Comparison of ENCODE assay signal across 17 cellular contexts in the genomic region with DNA sequence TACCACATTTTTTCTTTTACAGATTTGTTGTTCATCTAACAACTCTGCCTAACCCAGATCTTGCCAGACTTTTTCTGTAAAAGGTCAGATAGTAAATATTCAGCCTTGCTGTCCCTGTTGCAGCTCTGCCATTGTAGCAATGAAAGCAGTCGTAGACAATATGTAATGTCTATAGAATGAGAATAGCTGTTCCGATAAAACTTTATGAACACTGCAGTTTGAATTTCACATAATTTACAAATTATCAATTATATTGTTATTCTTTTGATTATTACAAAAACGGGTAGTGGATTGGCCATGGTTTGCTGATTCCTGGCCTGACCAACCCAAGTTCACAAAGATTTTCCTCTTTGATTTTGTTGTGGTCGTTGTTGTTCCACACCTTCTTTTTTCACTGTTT. TPM values are rescaled to one million over a fixed set of nuclear protein-coding genes. Genes with fewer than 3 reads are reported as not detected.
DNase-seq lines count a peak whose midpoint lies in the region; ATAC-seq and TF ChIP-seq lines count a peak whose summit lies in the region.
"Had no signal": no experiment of that assay in that cellular context is flagged by ENCODE, and none has a peak within 500 bp of the region (broad histone marks: within the 10 kb centered on the region; RNA-seq: fewer than 3 reads in every experiment).

No MANE protein-coding gene starts in this region.

- TF ChIP-seq CTCF in DND-41 (IDR thresholded peaks at IDR 0.05; ENCODE audit: borderline replicate concordance, extremely low read depth, low read length, poor library complexity, severe bottlenecking) (no peak), natural killer cell (IDR thresholded peaks at IDR 0.05) (no peak), stomach (IDR thresholded peaks at IDR 0.05) (no peak), endothelial cell (IDR thresholded peaks at IDR 0.05; ENCODE audit: unreplicated experiment) (no peak)

- 74 to 87% (median 82%) methylated on average over 4 of the region's 4 CpGs for WGBS in stomach, 5 donors

- H3K27me3 Mint-ChIP-seq in T-helper 1 cell treated with Interleukin-12 subunit alpha and Interleukin-12 subunit beta and Interleukin-4 antibody, amounts not matched to agents 30 μg/mL and 1 μg/mL, for 36 hours (ENCODE audit: low read depth) = no peaks in the 10 kb centered on the region
- H3K27me3 Mint-ChIP-seq in activated naive CD8-positive, alpha-beta T cell treated with anti-CD3 and anti-CD28 coated beads, Interleukin-2, amount 50 U/mL, for 24 hours = no peaks in the 10 kb centered on the region
- H3K27me3 Mint-ChIP-seq in natural killer cell (ENCODE audit: low read depth in 2 of 2) = no peaks in the 10 kb centered on the region
- no peaks in the 10 kb centered on the region for H3K27me3 Mint-ChIP-seq in endothelial cell (ENCODE audit: unreplicated experiment)

- H3K4me1 ChIP-seq in DND-41 (ENCODE audit: insufficient read depth, low read length) = peaks cover 42% of the 10 kb centered on the region
- peaks cover 7 to 54% (median 29%) of the 10 kb centered on the region in 4 donors for H3K4me1 ChIP-seq in stomach
- H3K4me1 ChIP-seq: SJCRH30 had no signal

- H3K36me3 Mint-ChIP-seq in T-helper 1 cell treated with Interleukin-12 subunit alpha and Interleukin-12 subunit beta and Interleukin-4 antibody, amounts not matched to agents 30 μg/mL and 1 μg/mL, for 36 hours (ENCODE audit: low read depth) = peaks cover 15% of the 10 kb centered on the region
- H3K36me3 Mint-ChIP-seq in activated naive CD8-positive, alpha-beta T cell treated with anti-CD3 and anti-CD28 coated beads, Interleukin-2, amount 50 U/mL, for 24 hours (ENCODE audit: low read depth) = peaks cover 5% of the 10 kb centered on the region
- H3K36me3 Mint-ChIP-seq in natural killer cell (no peaks in the 10 kb centered on the region), endothelial cell (ENCODE audit: low read depth, unreplicated experiment) (no peaks in the 10 kb centered on the region)

- H3K27me3 ChIP-seq in DND-41 (ENCODE audit: insufficient read depth, low read length, poor library complexity) (no peaks in the 10 kb centered on the region), stomach (no peaks in the 10 kb centered on the region)
- H3K27me3 ChIP-seq: SJCRH30 had no signal

- H3K9me3 Mint-ChIP-seq in T-helper 1 cell treated with Interleukin-12 subunit alpha and Interleukin-12 subunit beta and Interleukin-4 antibody, amounts not matched to agents 30 μg/mL and 1 μg/mL, for 36 hours = no peaks in the 10 kb centered on the region
- H3K9me3 Mint-ChIP-seq in activated naive CD8-positive, alpha-beta T cell treated with anti-CD3 and anti-CD28 coated beads, Interleukin-2, amount 50 U/mL, for 24 hours = no peaks in the 10 kb centered on the region
- H3K9me3 Mint-ChIP-seq in natural killer cell (no peaks in the 10 kb centered on the region), endothelial cell (ENCODE audit: unreplicated experiment) (no peaks in the 10 kb centered on the region)

- no peak for TF ChIP-seq POLR2A in stomach (IDR thresholded peaks at IDR 0.05)

- H3K4me1 Mint-ChIP-seq in T-helper 1 cell treated with Interleukin-12 subunit alpha and Interleukin-12 subunit beta and Interleukin-4 antibody, amounts not matched to agents 30 μg/mL and 1 μg/mL, for 36 hours (ENCODE audit: low read depth) = peaks cover 26% of the 10 kb centered on the region
- peaks cover 44% of the 10 kb centered on the region for H3K4me1 Mint-ChIP-seq in activated naive CD8-positive, alpha-beta T cell treated with anti-CD3 and anti-CD28 coated beads, Interleukin-2, amount 50 U/mL, for 24 hours
- H3K4me1 Mint-ChIP-seq in natural killer cell (peaks cover 51 to 54% of the 10 kb centered on the region in 2 donors), endothelial cell (ENCODE audit: unreplicated experiment) (peaks cover 6% of the 10 kb centered on the region)

- H3K9me3 ChIP-seq in DND-41 (ENCODE audit: insufficient read depth, low read length, severe bottlenecking) (no peaks in the 10 kb centered on the region), stomach (no peaks in the 10 kb centered on the region)
- H3K9me3 ChIP-seq: SJCRH30 had no signal

- peaks cover 78% of the 10 kb centered on the region for H3K79me2 ChIP-seq in DND-41 (ENCODE audit: insufficient read depth, low read length)

- peak overlapping the region; percentile 88 for H3K4me3 Mint-ChIP-seq in T-helper 1 cell treated with Interleukin-12 subunit alpha and Interleukin-12 subunit beta and Interleukin-4 antibody, amounts not matched to agents 30 μg/mL and 1 μg/mL, for 36 hours
- peak overlapping the region; percentile 88 for H3K4me3 Mint-ChIP-seq in activated naive CD8-positive, alpha-beta T cell treated with anti-CD3 and anti-CD28 coated beads, Interleukin-2, amount 50 U/mL, for 24 hours
- peak overlapping the region; percentile 95 for H3K4me3 Mint-ChIP-seq in natural killer cell
- H3K4me3 Mint-ChIP-seq in endothelial cell (ENCODE audit: unreplicated experiment) = no peak overlapping the region

- DNase-seq in T-helper 1 cell = no peak
- DNase-seq in DND-41 = no peak
- DNase-seq in activated naive CD8-positive, alpha-beta T cell treated with anti-CD3 and anti-CD28 coated beads, Interleukin-2, amount 50 U/mL, for 24 hours = no peak
- DNase-seq in natural killer cell = no peak
- DNase-seq in stomach = no peak
- no peak for DNase-seq in endothelial cell (ENCODE audit: low spot score)
- DNase-seq: effector memory CD4-positive, alpha-beta T cell; EL; NCI-H2081; NCI-H524 treated with DMSO at 0.1 percent for 48 hours; SJCRH30; trophoblast cell had no signal

- peak overlapping the region; percentile 5 for H3K27ac Mint-ChIP-seq in T-helper 1 cell treated with Interleukin-12 subunit alpha and Interleukin-12 subunit beta and Interleukin-4 antibody, amounts not matched to agents 30 μg/mL and 1 μg/mL, for 36 hours
- no peak overlapping the region for H3K27ac Mint-ChIP-seq in activated naive CD8-positive, alpha-beta T cell treated with anti-CD3 and anti-CD28 coated beads, Interleukin-2, amount 50 U/mL, for 24 hours
- H3K27ac Mint-ChIP-seq in natural killer cell (peak overlapping the region; percentile 89 to 91), endothelial cell (ENCODE audit: unreplicated experiment) (no peak overlapping the region)

- peak overlapping the region in 1 of 2 experiments; percentile 76; a peak in 1 of 4 replicates for H3K4me3 ChIP-seq in DND-41 (ENCODE audit: low read depth in 1 of 2, low read length in 2 of 2)
- no peak overlapping the region for H3K4me3 ChIP-seq in stomach
- H3K4me3 ChIP-seq: SJCRH30, smooth muscle cell had no signal

- H3K27ac ChIP-seq in DND-41 (ENCODE audit: low read length) = no peak overlapping the region
- H3K27ac ChIP-seq in stomach = no peak overlapping the region
- H3K27ac ChIP-seq: 22Rv1, parathyroid adenoma, SJCRH30 had no signal

- ATAC-seq in DND-41 (ENCODE audit: insufficient read depth, low read depth) (no peak), natural killer cell (no peak), GM18498 (IDR thresholded peaks at IDR 0.05; ENCODE audit: unreplicated experiment) (no peak)
- no peak for ATAC-seq in activated naive CD8-positive, alpha-beta T cell treated with anti-CD3 and anti-CD28 coated beads, Interleukin-2, amount 50 U/mL, for 24 hours

- H4K20me1 ChIP-seq in DND-41 (ENCODE audit: insufficient read depth, low read length) = no peaks in the 10 kb centered on the region; the same call in 1 of the 2 replicates

- TF ChIP-seq EP300 in stomach (IDR thresholded peaks at IDR 0.05) = no peak

- intact Hi-C loops in natural killer cell (cut with micrococcal nuclease) = no loop called here
- intact Hi-C loops in stomach (cut with DNase I; ENCODE audit: low total_unique reads) = no loop called here

- H3K36me3 ChIP-seq in DND-41 (ENCODE audit: insufficient read depth, low read length) (no peaks in the 10 kb centered on the region; the same call in 1 of the 2 replicates), stomach (no peaks in the 10 kb centered on the region)
- H3K36me3 ChIP-seq: SJCRH30 had no signal

- H2AFZ ChIP-seq in DND-41 (ENCODE audit: low read depth, low read length) = no peak overlapping the region
- H2AFZ ChIP-seq: parathyroid adenoma had no signal

- peak overlapping the region; percentile 88; the same call in 1 of the 2 replicates for H3K4me2 ChIP-seq in DND-41 (ENCODE audit: insufficient read depth, low read length)

- H3K9ac ChIP-seq in DND-41 (ENCODE audit: low read depth, low read length) = no peak overlapping the region
- H3K9ac ChIP-seq: parathyroid adenoma had no signal

RNA-seq across cellular contexts. Expression of a gene that starts 2.9 kb away (rescaled TPM):
- 10 to 100 TPM; 46.6 to 64.8 (median 57.1) TPM for total RNA-seq in natural killer cell
- 100 to 1,000 TPM in 1 of 5 donors, 10 to 100 TPM in 3, 1 to 10 TPM in 1; 3.2 to 132 (median 37.4) TPM for total RNA-seq in stomach
- 10 to 100 TPM in 1 of 3 donors, 1 to 10 TPM in 2; 7.6 to 11.8 (median 8.9) TPM for polyA plus RNA-seq in stomach
- 18.2 TPM for total RNA-seq in endothelial cell (ENCODE audit: unreplicated experiment)

Comparison
In these comparisons a context has a peak if more than half of its experiments do, and no peak if none do; other contexts are left out.
1. H3K27ac Mint-ChIP-seq: peak in T-helper 1 cell treated with Interleukin-12 subunit alpha and Interleukin-12 subunit beta and Interleukin-4 antibody, amounts not matched to agents 30 μg/mL and 1 μg/mL, for 36 hours (single experiment) and natural killer cell (2 of 2); none in activated naive CD8-positive, alpha-beta T cell treated with anti-CD3 and anti-CD28 coated beads, Interleukin-2, amount 50 U/mL, for 24 hours (single experiment) and endothelial cell (single experiment).